In the genomic region with DNA sequence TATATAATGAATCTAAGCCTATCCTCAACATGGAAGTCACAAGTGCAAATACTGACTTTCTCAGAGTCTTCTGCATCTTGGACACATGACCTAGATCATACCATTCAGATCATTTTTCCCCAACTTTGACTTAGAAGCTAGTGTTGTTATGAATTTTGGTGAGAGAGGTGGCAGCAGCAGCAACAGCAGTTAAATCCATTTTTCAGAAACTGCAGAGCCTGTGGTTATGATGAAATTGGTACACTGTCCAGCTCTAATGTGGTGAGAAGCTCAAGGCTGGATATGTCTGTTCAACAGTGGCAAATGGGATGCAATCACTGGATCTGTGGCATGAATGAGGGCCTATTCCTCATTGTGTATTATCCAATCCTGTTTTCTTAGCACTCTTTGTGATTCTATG, we compare ENCODE assay signal across 22 cellular contexts.
DNase-seq lines count a peak whose midpoint lies in the region; ATAC-seq lines count a peak whose summit lies in the region.
"Had no signal": no experiment of that assay in that cellular context is flagged by ENCODE, and none has a peak within 500 bp of the region (broad histone marks: within the 10 kb centered on the region; RNA-seq: fewer than 3 reads in every experiment).

No MANE protein-coding gene starts in this region.

- POLR2A ChIA-PET in activated naive CD8-positive, alpha-beta T cell treated with anti-CD3 and anti-CD28 coated beads, Interleukin-2, amount 10 ng/mL, durations not matched to agents 7 days and 5 days (lab: Charles Lee): interaction anchor here (0.8 to 4.9 kb wide), 8 partner anchors 10 to 294 kb away, joined by 4 to 80 read pairs (median 7); no protein-coding TSS in a partner anchor

- no peak for ATAC-seq in activated naive CD8-positive, alpha-beta T cell treated with anti-CD3 and anti-CD28 coated beads, Interleukin-2, amount 10 ng/mL, durations not matched to agents 7 days and 5 days (ENCODE audit: low read depth)
- no peak for ATAC-seq in stimulated activated naive CD8-positive, alpha-beta T cell treated with anti-CD3 and anti-CD28 coated beads, Interleukin-15, amount 100 ng/mL, for 72 hours
- ATAC-seq in HG03439 (IDR thresholded peaks at IDR 0.05; ENCODE audit: unreplicated experiment): no peak
- no peak for ATAC-seq in GM18907 (IDR thresholded peaks at IDR 0.05; ENCODE audit: unreplicated experiment)
- ATAC-seq: left colon; stimulated activated naive B cell treated with anti-CD40 and anti-IgM and Interleukin-4, amounts not matched to agents 10 μg/mL and 1 μg/mL and 100 μg/mL, for 72 hours had no signal

- intact Hi-C loops in activated naive CD4-positive, alpha-beta T cell treated with anti-CD3 and anti-CD28 coated beads for 36 hours (cut with micrococcal nuclease): no loop called here

- no peak for DNase-seq in activated naive CD4-positive, alpha-beta T cell treated with anti-CD3 and anti-CD28 coated beads for 36 hours
- DNase-seq in activated naive CD4-positive, alpha-beta T cell treated with anti-CD3 and anti-CD28 coated beads, Interleukin-2, amount 50 U/mL, for 16 hours: no peak
- no peak for DNase-seq in T-helper 2 cell treated with Interferon-gamma antibody and Interleukin-4, amounts not matched to agents 5 μg/mL and 100 μg/mL, for 36 hours (ENCODE audit: low spot score)
- DNase-seq in activated naive CD8-positive, alpha-beta T cell treated with anti-CD3 and anti-CD28 coated beads, Interleukin-2, amount 10 ng/mL, durations not matched to agents 7 days and 5 days: no peak
- no peak for DNase-seq in stimulated activated naive CD8-positive, alpha-beta T cell treated with anti-CD3 and anti-CD28 coated beads, Interleukin-15, amount 100 ng/mL, for 72 hours
- DNase-seq: activated CD4-positive, alpha-beta T cell treated with anti-CD3 and anti-CD28 coated beads, Interleukin-2, amount 50 U/mL, for 1 hour; activated gamma-delta T cell treated with Interleukin-2 at 50 U/mL for 16 hours; aorta; effector CD8-positive, alpha-beta T cell; left colon; NCI-H1048; NCI-H446; NCI-H774; nephron progenitor cell; ovary; SHP77 treated with DMSO at 0.1 percent for 48 hours; stimulated activated CD4-positive, alpha-beta T cell treated with anti-CD3 and anti-CD28 coated beads, Interleukin-15, amount 100 ng/mL, for 24 hours; stimulated activated naive B cell treated with anti-CD40 and anti-IgM and Interleukin-4, amounts not matched to agents 10 μg/mL and 1 μg/mL and 100 μg/mL, for 72 hours; T1000 had no signal

- H3K4me3 Mint-ChIP-seq in activated naive CD4-positive, alpha-beta T cell treated with anti-CD3 and anti-CD28 coated beads for 36 hours: no peak overlapping the region
- peak overlapping the region; percentile 42 for H3K4me3 Mint-ChIP-seq in T-helper 2 cell treated with Interferon-gamma antibody and Interleukin-4, amounts not matched to agents 5 μg/mL and 100 μg/mL, for 36 hours
- H3K4me3 Mint-ChIP-seq in activated naive CD8-positive, alpha-beta T cell treated with anti-CD3 and anti-CD28 coated beads, Interleukin-2, amount 10 ng/mL, durations not matched to agents 7 days and 5 days: peak overlapping the region; percentile 75
- peak overlapping the region in 1 of 2 donors; percentile 41 for H3K4me3 Mint-ChIP-seq in stimulated activated naive CD8-positive, alpha-beta T cell treated with anti-CD3 and anti-CD28 coated beads, Interleukin-15, amount 100 ng/mL, for 72 hours
- H3K4me3 Mint-ChIP-seq: B cell; nephron progenitor cell; stimulated activated naive B cell treated with anti-CD40 and anti-IgM and Interleukin-4, amounts not matched to agents 10 μg/mL and 1 μg/mL and 100 μg/mL, for 72 hours had no signal

- H3K27me3 Mint-ChIP-seq in activated naive CD4-positive, alpha-beta T cell treated with anti-CD3 and anti-CD28 coated beads for 36 hours (ENCODE audit: low read depth): no peaks in the 10 kb centered on the region
- no peaks in the 10 kb centered on the region for H3K27me3 Mint-ChIP-seq in T-helper 2 cell treated with Interferon-gamma antibody and Interleukin-4, amounts not matched to agents 5 μg/mL and 100 μg/mL, for 36 hours (ENCODE audit: low read depth)
- no peaks in the 10 kb centered on the region for H3K27me3 Mint-ChIP-seq in activated naive CD8-positive, alpha-beta T cell treated with anti-CD3 and anti-CD28 coated beads, Interleukin-2, amount 10 ng/mL, durations not matched to agents 7 days and 5 days
- no peaks in the 10 kb centered on the region for H3K27me3 Mint-ChIP-seq in stimulated activated naive CD8-positive, alpha-beta T cell treated with anti-CD3 and anti-CD28 coated beads, Interleukin-15, amount 100 ng/mL, for 72 hours
- H3K27me3 Mint-ChIP-seq: B cell; stimulated activated naive B cell treated with anti-CD40 and anti-IgM and Interleukin-4, amounts not matched to agents 10 μg/mL and 1 μg/mL and 100 μg/mL, for 72 hours had no signal

- CTCF ChIA-PET in activated naive CD4-positive, alpha-beta T cell treated with anti-CD3 and anti-CD28 coated beads for 36 hours (lab: Charles Lee): interaction anchor here (0.6 to 4.2 kb wide), 12 partner anchors 10 to 344 kb away, joined by 3 to 26 read pairs (median 4); no protein-coding TSS in a partner anchor

- H3K36me3 Mint-ChIP-seq in activated naive CD4-positive, alpha-beta T cell treated with anti-CD3 and anti-CD28 coated beads for 36 hours (ENCODE audit: low read depth): peaks cover 25% of the 10 kb centered on the region
- peaks cover 24% of the 10 kb centered on the region for H3K36me3 Mint-ChIP-seq in T-helper 2 cell treated with Interferon-gamma antibody and Interleukin-4, amounts not matched to agents 5 μg/mL and 100 μg/mL, for 36 hours (ENCODE audit: low read depth)
- peaks cover 26% of the 10 kb centered on the region for H3K36me3 Mint-ChIP-seq in activated naive CD8-positive, alpha-beta T cell treated with anti-CD3 and anti-CD28 coated beads, Interleukin-2, amount 10 ng/mL, durations not matched to agents 7 days and 5 days

- H3K4me1 Mint-ChIP-seq in activated naive CD4-positive, alpha-beta T cell treated with anti-CD3 and anti-CD28 coated beads for 36 hours (ENCODE audit: low read depth): peaks cover 78% of the 10 kb centered on the region
- H3K4me1 Mint-ChIP-seq in T-helper 2 cell treated with Interferon-gamma antibody and Interleukin-4, amounts not matched to agents 5 μg/mL and 100 μg/mL, for 36 hours (ENCODE audit: low read depth): peaks cover 73% of the 10 kb centered on the region
- peaks cover 67% of the 10 kb centered on the region for H3K4me1 Mint-ChIP-seq in activated naive CD8-positive, alpha-beta T cell treated with anti-CD3 and anti-CD28 coated beads, Interleukin-2, amount 10 ng/mL, durations not matched to agents 7 days and 5 days
- H3K4me1 Mint-ChIP-seq in stimulated activated naive CD8-positive, alpha-beta T cell treated with anti-CD3 and anti-CD28 coated beads, Interleukin-15, amount 100 ng/mL, for 72 hours: peaks cover 76% of the 10 kb centered on the region

- peak overlapping the region; percentile 97 for H3K27ac Mint-ChIP-seq in activated naive CD4-positive, alpha-beta T cell treated with anti-CD3 and anti-CD28 coated beads for 36 hours
- H3K27ac Mint-ChIP-seq in T-helper 2 cell treated with Interferon-gamma antibody and Interleukin-4, amounts not matched to agents 5 μg/mL and 100 μg/mL, for 36 hours: peak overlapping the region; percentile 97
- H3K27ac Mint-ChIP-seq in activated naive CD8-positive, alpha-beta T cell treated with anti-CD3 and anti-CD28 coated beads, Interleukin-2, amount 10 ng/mL, durations not matched to agents 7 days and 5 days: peak overlapping the region; percentile 95
- H3K27ac Mint-ChIP-seq in stimulated activated naive CD8-positive, alpha-beta T cell treated with anti-CD3 and anti-CD28 coated beads, Interleukin-15, amount 100 ng/mL, for 72 hours: peak overlapping the region; percentile 83 to 97
- H3K27ac Mint-ChIP-seq: B cell; nephron progenitor cell; stimulated activated naive B cell treated with anti-CD40 and anti-IgM and Interleukin-4, amounts not matched to agents 10 μg/mL and 1 μg/mL and 100 μg/mL, for 72 hours had no signal

- peaks cover 8% of the 10 kb centered on the region for H3K9me3 Mint-ChIP-seq in activated naive CD4-positive, alpha-beta T cell treated with anti-CD3 and anti-CD28 coated beads for 36 hours
- peaks cover 16% of the 10 kb centered on the region for H3K9me3 Mint-ChIP-seq in T-helper 2 cell treated with Interferon-gamma antibody and Interleukin-4, amounts not matched to agents 5 μg/mL and 100 μg/mL, for 36 hours
- peaks cover 4% of the 10 kb centered on the region for H3K9me3 Mint-ChIP-seq in activated naive CD8-positive, alpha-beta T cell treated with anti-CD3 and anti-CD28 coated beads, Interleukin-2, amount 10 ng/mL, durations not matched to agents 7 days and 5 days
- peaks cover 7 to 20% of the 10 kb centered on the region in 2 donors for H3K9me3 Mint-ChIP-seq in stimulated activated naive CD8-positive, alpha-beta T cell treated with anti-CD3 and anti-CD28 coated beads, Interleukin-15, amount 100 ng/mL, for 72 hours
- H3K9me3 Mint-ChIP-seq: nephron progenitor cell had no signal
